ENCODE assay signal across 7 cellular contexts in the genomic region with DNA sequence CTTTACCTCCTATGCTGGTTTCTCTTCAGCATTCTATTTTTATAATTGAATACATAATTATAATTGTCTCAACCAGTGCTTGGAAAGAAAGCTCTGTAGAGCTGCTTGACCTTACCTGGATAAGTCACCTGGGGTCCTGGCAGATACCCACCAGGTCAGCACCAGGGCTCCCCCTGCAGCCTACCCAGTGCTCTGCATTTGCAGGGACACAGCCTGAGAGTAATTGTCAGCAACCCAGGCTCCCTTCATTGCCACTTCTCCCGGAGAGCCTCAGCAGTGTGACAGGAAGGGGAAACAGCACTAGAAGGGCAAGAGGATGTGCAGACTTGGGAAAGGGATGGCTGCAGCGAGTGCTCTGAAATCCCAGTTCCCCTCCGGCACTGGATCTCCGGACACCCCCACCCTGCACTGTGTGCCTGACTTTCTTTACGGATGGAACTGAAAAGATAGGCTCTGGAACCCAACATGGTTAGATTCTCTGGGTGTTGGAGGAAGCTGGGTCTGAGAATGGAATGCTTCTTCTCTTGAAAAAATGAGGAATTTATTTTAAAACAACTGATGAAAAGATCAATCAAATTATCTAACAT. TPM values are rescaled to one million over a fixed set of nuclear protein-coding genes. Genes with fewer than 3 reads are reported as not detected.
A peak's percentile ranks its signal among the peaks of the same experiment; 100 is the strongest.
DNase-seq lines count a peak whose midpoint lies in the region; ATAC-seq and TF ChIP-seq lines count a peak whose summit lies in the region.

No MANE protein-coding gene starts in this region.

- H4K91ac ChIP-seq in mesenchymal stem cell (ENCODE audit: low read length): no peak overlapping the region

- in situ Hi-C loops in gastrocnemius medialis (cut with MboI; ENCODE audit: low sequenced_read_pairs in 4 of 4): no loop called here

- intact Hi-C loops in gastrocnemius medialis (cut with DNase I; ENCODE audit: low total_unique reads): no loop called here

- H3K27me3 Mint-ChIP-seq in activated naive CD8-positive, alpha-beta T cell treated with anti-CD3 and anti-CD28 coated beads for 36 hours: peaks cover 27% of the 10 kb centered on the region

- H2AK5ac ChIP-seq in mesenchymal stem cell (ENCODE audit: low read length, severe bottlenecking): no peak overlapping the region

- H3K9ac ChIP-seq in mesenchymal stem cell (ENCODE audit: low read length): no peak overlapping the region

- peak overlapping the region; percentile 49 for H4K8ac ChIP-seq in mesenchymal stem cell (ENCODE audit: low read length)

- H3K27me3 ChIP-seq in mesenchymal stem cell (ENCODE audit: control insufficient read depth in 1 of 2, insufficient read depth in 1 of 2, low read length in 2 of 2): peaks cover 0 to 10% of the 10 kb centered on the region in 2 experiments
- H3K27me3 ChIP-seq in gastrocnemius medialis: no peaks in the 10 kb centered on the region

- H3K4ac ChIP-seq in mesenchymal stem cell (ENCODE audit: low read depth in 1 of 2, low read length in 2 of 2): no peak overlapping the region

- no peak overlapping the region for H3K4me2 ChIP-seq in mesenchymal stem cell (ENCODE audit: low read length, poor library complexity, severe bottlenecking)

- H3K14ac ChIP-seq in mesenchymal stem cell (ENCODE audit: low read length in 2 of 2): peak overlapping the region in 1 of 2 experiments; percentile 7

- no peak for TF ChIP-seq POLR2A in gastrocnemius medialis (IDR thresholded peaks at IDR 0.05)

- H3K27ac Mint-ChIP-seq in activated naive CD8-positive, alpha-beta T cell treated with anti-CD3 and anti-CD28 coated beads for 36 hours: no peak overlapping the region

- H2BK12ac ChIP-seq in mesenchymal stem cell (ENCODE audit: low read length in 2 of 2): no peak overlapping the region

- no peak overlapping the region for H3K4me3 Mint-ChIP-seq in activated naive CD8-positive, alpha-beta T cell treated with anti-CD3 and anti-CD28 coated beads for 36 hours

- no peak overlapping the region for H3K18ac ChIP-seq in mesenchymal stem cell (ENCODE audit: low read depth in 1 of 2, low read length in 2 of 2)

- H3K27ac ChIP-seq in mesenchymal stem cell (ENCODE audit: low read length, poor library complexity, severe bottlenecking) (no peak overlapping the region), gastrocnemius medialis (no peak overlapping the region)

- H3K9me3 Mint-ChIP-seq in activated naive CD8-positive, alpha-beta T cell treated with anti-CD3 and anti-CD28 coated beads for 36 hours: no peaks in the 10 kb centered on the region

- WGBS in mesenchymal stem cell: 15% methylated on average over 4 of the region's 5 CpGs

- TF ChIP-seq CTCF in gastrocnemius medialis (IDR thresholded peaks at IDR 0.05 in 4 of 5, conservative IDR thresholded peaks at IDR 0.05 in 1 of 5): no peak

- H2BK15ac ChIP-seq in mesenchymal stem cell (ENCODE audit: low read depth, poor library complexity, severe bottlenecking): no peak overlapping the region

- H3K36me3 Mint-ChIP-seq in activated naive CD8-positive, alpha-beta T cell treated with anti-CD3 and anti-CD28 coated beads for 36 hours: no peaks in the 10 kb centered on the region

- H3K4me3 ChIP-seq in mesenchymal stem cell (ENCODE audit: insufficient read depth in 1 of 2, low read depth in 1 of 2, low read length in 2 of 2) (no peak overlapping the region), gastrocnemius medialis (no peak overlapping the region)

- no peaks in the 10 kb centered on the region for H3K4me1 ChIP-seq in mesenchymal stem cell (ENCODE audit: control insufficient read depth, insufficient read depth, low read depth, low read length)
- H3K4me1 ChIP-seq in gastrocnemius medialis: no peaks in the 10 kb centered on the region

- no peak overlapping the region for H2BK5ac ChIP-seq in mesenchymal stem cell (ENCODE audit: low read depth, low read length, poor library complexity, severe bottlenecking)

- no peak overlapping the region for H2BK120ac ChIP-seq in mesenchymal stem cell (ENCODE audit: low read depth, low read length)

- H3K9me3 ChIP-seq in mesenchymal stem cell (ENCODE audit: control insufficient read depth, low read length) (no peaks in the 10 kb centered on the region), gastrocnemius medialis (no peaks in the 10 kb centered on the region)

- DNase-seq in ELF-1 (ENCODE audit: low read depth, low spot score) (peak; percentile 88), NCI-H1105 treated with DMSO at 0.1 percent for 48 hours (lab: John Stamatoyannopoulos, UW) (peak; percentile 32), mesenchymal stem cell (no peak), gastrocnemius medialis (no peak)
- DNase-seq in activated naive CD8-positive, alpha-beta T cell treated with anti-CD3 and anti-CD28 coated beads for 36 hours: peak; percentile 43

- H3K23ac ChIP-seq in mesenchymal stem cell (ENCODE audit: low read length in 2 of 2): no peak overlapping the region

- ATAC-seq in GM21515 (IDR thresholded peaks at IDR 0.05; ENCODE audit: unreplicated experiment) (peak; percentile 62), gastrocnemius medialis (no peak), HG02970 (IDR thresholded peaks at IDR 0.05; ENCODE audit: low FRiP score, unreplicated experiment) (no peak)

- no peaks in the 10 kb centered on the region for H3K36me3 ChIP-seq in mesenchymal stem cell (ENCODE audit: control insufficient read depth in 1 of 2, insufficient read depth in 2 of 2, low read depth in 1 of 2, low read length in 2 of 2)
- H3K36me3 ChIP-seq in gastrocnemius medialis: no peaks in the 10 kb centered on the region

- H2AFZ ChIP-seq in mesenchymal stem cell (ENCODE audit: low read depth, low read length): no peak overlapping the region

- H3K4me1 Mint-ChIP-seq in activated naive CD8-positive, alpha-beta T cell treated with anti-CD3 and anti-CD28 coated beads for 36 hours: peaks cover 3% of the 10 kb centered on the region

- no peaks in the 10 kb centered on the region for H3K79me1 ChIP-seq in mesenchymal stem cell (replicated peaks; ENCODE audit: low read length, poor library complexity, severe bottlenecking)

RNA-seq across cellular contexts. Expression of a gene that starts 11.4 kb away (rescaled TPM):
- total RNA-seq in activated naive CD8-positive, alpha-beta T cell treated with anti-CD3 and anti-CD28 coated beads for 36 hours: not detected
- not detected for polyA plus RNA-seq in mesenchymal stem cell (2013, experiment 1 of 2)
- polyA plus RNA-seq in mesenchymal stem cell (2013, experiment 2 of 2): not detected
- not detected for total RNA-seq in gastrocnemius medialis

RNA-seq across cellular contexts. Expression of a gene that starts 22.6 kb away (rescaled TPM):
- 100 to 1,000 TPM; 192 to 201 TPM for total RNA-seq in activated naive CD8-positive, alpha-beta T cell treated with anti-CD3 and anti-CD28 coated beads for 36 hours
- polyA plus RNA-seq in mesenchymal stem cell (2013, experiment 1 of 2): 120 TPM
- polyA plus RNA-seq in mesenchymal stem cell (2013, experiment 2 of 2): 115 TPM
- 10 to 100 TPM; 30.4 to 73.0 (median 50.3) TPM for total RNA-seq in gastrocnemius medialis

RNA-seq across cellular contexts. Expression of a gene that starts 35.8 kb away (rescaled TPM):
- 1 to 10 TPM in 1 of 2 experiments, under 1 TPM in 1; 0.91 to 1.0 TPM for total RNA-seq in activated naive CD8-positive, alpha-beta T cell treated with anti-CD3 and anti-CD28 coated beads for 36 hours
- polyA plus RNA-seq in mesenchymal stem cell (2013, experiment 1 of 2): 0.80 TPM
- polyA plus RNA-seq in mesenchymal stem cell (2013, experiment 2 of 2): 1.0 TPM
- 1 to 10 TPM in 2 of 4 donors, not detected in 2; 1.9 to 2.5 TPM for total RNA-seq in gastrocnemius medialis

RNA-seq across cellular contexts. Expression of a gene that starts 41.1 kb away (rescaled TPM):
- 10 to 100 TPM; 93.1 to 93.6 TPM for total RNA-seq in activated naive CD8-positive, alpha-beta T cell treated with anti-CD3 and anti-CD28 coated beads for 36 hours
- polyA plus RNA-seq in mesenchymal stem cell (2013, experiment 1 of 2): 88.9 TPM
- 83.2 TPM for polyA plus RNA-seq in mesenchymal stem cell (2013, experiment 2 of 2)
- 100 to 1,000 TPM in 3 of 4 donors, 10 to 100 TPM in 1; 76.3 to 202 (median 156) TPM for total RNA-seq in gastrocnemius medialis

RNA-seq across cellular contexts. Expression of a gene that starts 44.0 kb away (rescaled TPM):
- total RNA-seq in activated naive CD8-positive, alpha-beta T cell treated with anti-CD3 and anti-CD28 coated beads for 36 hours: 10 to 100 TPM; 15.6 to 16.9 TPM
- polyA plus RNA-seq in mesenchymal stem cell (2013, experiment 1 of 2): 7.7 TPM
- 7.9 TPM for polyA plus RNA-seq in mesenchymal stem cell (2013, experiment 2 of 2)
- 10 to 100 TPM; 12.3 to 17.9 (median 15.4) TPM for total RNA-seq in gastrocnemius medialis

Comparison
In these comparisons a context has a peak if more than half of its experiments do, and no peak if none do; other contexts are left out.
1. DNase-seq: peak in ELF-1 (single experiment), NCI-H1105 treated with DMSO at 0.1 percent for 48 hours (single experiment) and activated naive CD8-positive, alpha-beta T cell treated with anti-CD3 and anti-CD28 coated beads for 36 hours (single experiment); none in mesenchymal stem cell (single experiment) and gastrocnemius medialis (0 of 2).